Comparison of ENCODE assay signal across 11 cellular contexts in genomic region chr17:57271821-57272220, GRCh38.
"Had no signal": no experiment of that assay in that cellular context is flagged by ENCODE, and none has a peak within 500 bp of the region (broad histone marks: within the 10 kb centered on the region; RNA-seq: fewer than 3 reads in every experiment).

No MANE protein-coding gene starts in this region.

- H3K27ac ChIP-seq: foreskin keratinocyte, heart left ventricle, left ventricle myocardium inferior, neutrophil, right lobe of liver, tibial nerve had no signal

- H3K9me3 Mint-ChIP-seq: activated naive CD4-positive, alpha-beta T cell treated with anti-CD3 and anti-CD28 coated beads, Interleukin-2, amount 50 U/mL, for 24 hours; stimulated activated effector memory CD8-positive, alpha-beta T cell treated with anti-CD3 and anti-CD28 coated beads, Interleukin-12 subunit alpha, Interleukin-12 subunit beta, amount 100 ng/mL, for 72 hours; T-helper 1 cell treated with Interleukin-12 subunit alpha and Interleukin-12 subunit beta and Interleukin-4 antibody, amounts not matched to agents 30 μg/mL and 1 μg/mL, for 36 hours had no signal

- ATAC-seq: foreskin keratinocyte; heart left ventricle; right lobe of liver; stimulated activated effector memory CD8-positive, alpha-beta T cell treated with anti-CD3 and anti-CD28 coated beads, Interleukin-12 subunit alpha, Interleukin-12 subunit beta, amount 100 ng/mL, for 72 hours had no signal

- H3K27me3 ChIP-seq: foreskin keratinocyte, heart left ventricle, neutrophil, right lobe of liver, tibial nerve had no signal

- H3K27ac Mint-ChIP-seq: T-helper 1 cell treated with Interleukin-12 subunit alpha and Interleukin-12 subunit beta and Interleukin-4 antibody, amounts not matched to agents 30 μg/mL and 1 μg/mL, for 36 hours had no signal

- H3K9me3 ChIP-seq: heart left ventricle, left ventricle myocardium inferior, neutrophil, right lobe of liver, tibial nerve had no signal

- H3K4me3 Mint-ChIP-seq: activated naive CD4-positive, alpha-beta T cell treated with anti-CD3 and anti-CD28 coated beads, Interleukin-2, amount 50 U/mL, for 24 hours; stimulated activated effector memory CD8-positive, alpha-beta T cell treated with anti-CD3 and anti-CD28 coated beads, Interleukin-12 subunit alpha, Interleukin-12 subunit beta, amount 100 ng/mL, for 72 hours; T-helper 1 cell treated with Interleukin-12 subunit alpha and Interleukin-12 subunit beta and Interleukin-4 antibody, amounts not matched to agents 30 μg/mL and 1 μg/mL, for 36 hours had no signal

- H3K4me1 ChIP-seq: foreskin keratinocyte, right lobe of liver, tibial nerve had no signal

- DNase-seq: activated CD4-positive, CD25-positive, alpha-beta regulatory T cell; activated T-cell treated with anti-CD3 and anti-CD28 coated beads, Interleukin-2, amount 50 U/mL, for 1 hour; foreskin keratinocyte; heart left ventricle; left ventricle myocardium inferior; right lobe of liver had no signal

- H3K27me3 Mint-ChIP-seq: activated naive CD4-positive, alpha-beta T cell treated with anti-CD3 and anti-CD28 coated beads, Interleukin-2, amount 50 U/mL, for 24 hours had no signal

- H3K4me3 ChIP-seq: heart left ventricle, left ventricle myocardium inferior, right lobe of liver, tibial nerve had no signal
